12 cellular contexts compared by ENCODE assay signal in the genomic region with DNA sequence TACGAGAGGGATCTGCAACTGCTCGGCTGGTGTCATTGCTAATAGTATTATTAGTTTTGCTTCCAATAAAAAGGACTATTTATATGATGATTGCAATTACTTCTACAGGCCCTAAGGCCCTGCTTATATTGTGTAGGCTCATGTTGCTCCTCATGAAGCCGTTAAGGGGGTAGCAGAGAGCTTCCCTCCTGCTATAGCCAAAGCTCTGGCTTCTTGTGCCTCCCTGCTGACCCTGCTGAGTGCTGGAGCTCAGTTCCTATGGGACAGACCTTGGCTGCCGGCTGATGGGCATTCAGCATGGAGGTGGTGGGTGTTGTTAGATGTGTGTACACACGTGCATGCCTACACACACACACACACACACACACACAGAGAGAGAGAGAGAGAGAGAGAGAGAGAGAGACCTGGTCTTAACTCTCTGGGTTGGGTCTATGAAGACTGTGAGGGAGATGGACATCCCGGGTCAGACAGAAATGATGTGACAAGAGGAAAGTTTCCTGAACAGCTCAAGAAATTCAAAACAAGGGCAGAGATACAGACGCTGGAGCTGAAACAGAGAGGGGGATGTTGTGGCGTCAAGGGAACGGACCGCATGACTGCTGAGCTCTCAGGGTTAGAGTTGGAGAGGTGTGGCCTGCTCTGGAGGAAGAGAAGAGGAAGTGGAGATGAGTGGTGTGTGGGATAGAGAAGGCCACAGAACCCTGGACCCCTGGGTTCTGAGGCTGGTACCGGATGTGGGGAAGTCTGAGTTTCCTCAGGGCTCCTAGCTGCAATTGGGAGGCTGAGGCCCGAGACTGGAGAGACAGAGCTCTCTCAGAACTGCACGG. TPM values are rescaled to one million over a fixed set of nuclear protein-coding genes. Genes with fewer than 3 reads are reported as not detected.
DNase-seq lines count a peak whose midpoint lies in the region; ATAC-seq and TF ChIP-seq lines count a peak whose summit lies in the region.
"Had no signal": no experiment of that assay in that cellular context is flagged by ENCODE, and none has a peak within 500 bp of the region (broad histone marks: within the 10 kb centered on the region; RNA-seq: fewer than 3 reads in every experiment).

No MANE protein-coding gene starts in this region.

- peaks cover 12% of the 10 kb centered on the region for H3K4me1 ChIP-seq in DND-41 (ENCODE audit: insufficient read depth, low read length)
- H3K4me1 ChIP-seq in GM23338 (ENCODE audit: insufficient read depth): peaks cover 13% of the 10 kb centered on the region

- peaks cover 67% of the 10 kb centered on the region for H3K27me3 Mint-ChIP-seq in GM23338 (ENCODE audit: insufficient read depth, low read depth, poor library complexity)
- H3K27me3 Mint-ChIP-seq in T-helper 17 cell: peaks cover 93% of the 10 kb centered on the region

- no peak for TF ChIP-seq CTCF in DND-41 (IDR thresholded peaks at IDR 0.05; ENCODE audit: borderline replicate concordance, extremely low read depth, low read length, poor library complexity, severe bottlenecking)
- no peak for TF ChIP-seq CTCF in GM23338 (conservative IDR thresholded peaks at IDR 0.05; ENCODE audit: low read depth in 2 of 2)

- no peak overlapping the region for H3K9ac ChIP-seq in DND-41 (ENCODE audit: low read depth, low read length)

- H3K36me3 Mint-ChIP-seq in GM23338 (ENCODE audit: low read depth): no peaks in the 10 kb centered on the region; the same call in 2 of the 3 replicates
- H3K36me3 Mint-ChIP-seq in T-helper 17 cell (ENCODE audit: low read depth): peaks cover 12% of the 10 kb centered on the region

- H3K9me3 ChIP-seq in DND-41 (ENCODE audit: insufficient read depth, low read length, severe bottlenecking) (no peaks in the 10 kb centered on the region), T-helper 17 cell (ENCODE audit: control insufficient read depth, low read length, poor library complexity, severe bottlenecking) (no peaks in the 10 kb centered on the region)

- DNase-seq in DND-41 (peak; percentile 69), GM23338 (ENCODE audit: low spot score) (no peak), T-helper 17 cell (no peak), epidermal melanocyte (ENCODE audit: insufficient read length, low spot score) (peak; percentile 71), T-helper 9 cell (no peak), iPS-NIHi11 (ENCODE audit: low spot score) (no peak)
- DNase-seq: cortex of kidney, PC-9 had no signal

- no peaks in the 10 kb centered on the region for H3K9me3 Mint-ChIP-seq in GM23338
- H3K9me3 Mint-ChIP-seq: stimulated activated naive CD8-positive, alpha-beta T cell treated with anti-CD3 and anti-CD28 coated beads, Interleukin-15, Interleukin-2, amounts not matched to agents 100 ng/mL and 50 ng/mL, for 24 hours had no signal

- H3K79me2 ChIP-seq in DND-41 (ENCODE audit: insufficient read depth, low read length) (no peaks in the 10 kb centered on the region), GM23338 (replicated peaks; ENCODE audit: insufficient read depth) (no peaks in the 10 kb centered on the region)

- H3K4me2 ChIP-seq in DND-41 (ENCODE audit: insufficient read depth, low read length) (no peak overlapping the region), GM23338 (peak overlapping the region; percentile 95)
- H3K4me2 ChIP-seq: PC-9 had no signal

- no peak overlapping the region for H3K4me3 Mint-ChIP-seq in GM23338
- peak overlapping the region; percentile 43 for H3K4me3 Mint-ChIP-seq in T-helper 17 cell

- H2AFZ ChIP-seq in DND-41 (ENCODE audit: low read depth, low read length): peak overlapping the region; percentile 18; the same call in 1 of the 2 replicates
- no peak overlapping the region for H2AFZ ChIP-seq in GM23338
- H2AFZ ChIP-seq: PC-9 had no signal

- H3K27me3 ChIP-seq in DND-41 (ENCODE audit: insufficient read depth, low read length, poor library complexity) (peaks cover 8% of the 10 kb centered on the region), GM23338 (ENCODE audit: insufficient read depth) (peaks cover 100% of the 10 kb centered on the region)

- H3F3A ChIP-seq in GM23338 (replicated peaks; ENCODE audit: low read depth): peaks cover 12% of the 10 kb centered on the region; the same call in 1 of the 2 replicates

- no peaks in the 10 kb centered on the region for H3K9me2 ChIP-seq in GM23338 (ENCODE audit: insufficient read depth)

- H3K27ac Mint-ChIP-seq in GM23338 (no peak overlapping the region), T-helper 17 cell (no peak overlapping the region)
- H3K27ac Mint-ChIP-seq: stimulated activated naive CD8-positive, alpha-beta T cell treated with anti-CD3 and anti-CD28 coated beads, Interleukin-15, Interleukin-2, amounts not matched to agents 100 ng/mL and 50 ng/mL, for 24 hours had no signal

- peaks cover 34% of the 10 kb centered on the region for H3K4me1 Mint-ChIP-seq in GM23338
- H3K4me1 Mint-ChIP-seq in T-helper 17 cell: peaks cover 28% of the 10 kb centered on the region

- ATAC-seq in DND-41 (ENCODE audit: insufficient read depth, low read depth) (peak; percentile 95), GM23338 (peak; percentile 8; the same call in 2 of the 3 replicates), T-helper 17 cell (peak; percentile 79), GM19395 (IDR thresholded peaks at IDR 0.05; ENCODE audit: unreplicated experiment) (no peak), GM18519 (IDR thresholded peaks at IDR 0.05; ENCODE audit: low FRiP score, unreplicated experiment) (no peak)

- H4K20me1 ChIP-seq in DND-41 (ENCODE audit: insufficient read depth, low read length): no peaks in the 10 kb centered on the region; the same call in none of the 2 replicates
- H4K20me1 ChIP-seq in GM23338 (replicated peaks; ENCODE audit: insufficient read depth): peaks cover 3% of the 10 kb centered on the region; the same call in 1 of the 2 replicates

- no peak overlapping the region for H3K27ac ChIP-seq in DND-41 (ENCODE audit: low read length)
- no peak overlapping the region for H3K27ac ChIP-seq in GM23338 (ENCODE audit: low read depth)
- H3K27ac ChIP-seq: PC-9 had no signal

- no peaks in the 10 kb centered on the region for H3K36me3 ChIP-seq in DND-41 (ENCODE audit: insufficient read depth, low read length)
- H3K36me3 ChIP-seq in GM23338 (ENCODE audit: insufficient read depth): no peaks in the 10 kb centered on the region

- H3K4me3 ChIP-seq in DND-41 (ENCODE audit: low read depth in 1 of 2, low read length in 2 of 2): no peak overlapping the region
- H3K4me3 ChIP-seq in GM23338: no peak overlapping the region
- H3K4me3 ChIP-seq: PC-9 had no signal

TF ChIP-seq in GM23338, 12 proteins besides CTCF, POLR2A, EP300 and RAD21 (continues in another document):
- TF ChIP-seq ETS1 (IDR thresholded peaks at IDR 0.05): no peak
- no peak for TF ChIP-seq EZH2phosphoT487 (IDR thresholded peaks at IDR 0.05; ENCODE audit: unreplicated experiment)
- TF ChIP-seq CREB1 (CRISPR knock-in tag; IDR thresholded peaks at IDR 0.05; ENCODE audit: low read depth): no peak
- TF ChIP-seq ZNF114 (CRISPR knock-in tag; IDR thresholded peaks at IDR 0.05): no peak
- TF ChIP-seq NANOG (IDR thresholded peaks at IDR 0.05; ENCODE audit: borderline replicate concordance): no peak
- TF ChIP-seq EZH2 (IDR thresholded peaks at IDR 0.05; ENCODE audit: low read depth, unreplicated experiment): no peak

RNA-seq across cellular contexts. Expression of gene BCAN, which starts 1.6 kb away (rescaled TPM):
- total RNA-seq in GM23338 (2014; rRNA removed; shearing (Covaris generic)): 5.5 and 8.0 TPM in 2 replicates
- 2.3 and 3.6 TPM in 2 replicates for polyA plus RNA-seq in GM23338 (2016; fragmentation: Nextera tagmentation; extraction: Ambion mirVana)
- total RNA-seq in T-helper 17 cell: not detected
- total RNA-seq: mononuclear cell, PC-9 had no signal

RNA-seq across cellular contexts. Expression of gene HAPLN2, which starts 24.3 kb away (rescaled TPM):
- not detected in 2 replicates for total RNA-seq in GM23338 (2014; rRNA removed; shearing (Covaris generic))
- polyA plus RNA-seq in GM23338 (2016; fragmentation: Nextera tagmentation; extraction: Ambion mirVana): 0.53 TPM in 1 of 2 replicates, not detected in the other
- total RNA-seq in T-helper 17 cell: under 1 TPM in 1 of 2 donors, not detected in 1; 0.35 TPM
- total RNA-seq: PC-9 had no signal

RNA-seq across cellular contexts. Expression of gene NES, which starts 33.7 kb away (rescaled TPM):
- total RNA-seq in GM23338 (2014; rRNA removed; shearing (Covaris generic)): 85.3 and 95.9 TPM in 2 replicates
- polyA plus RNA-seq in GM23338 (2016; fragmentation: Nextera tagmentation; extraction: Ambion mirVana): 25.0 and 27.5 TPM in 2 replicates
- not detected for total RNA-seq in T-helper 17 cell
- total RNA-seq: mononuclear cell had no signal

RNA-seq across cellular contexts. Expression of gene GPATCH4, which starts 42.2 kb away (rescaled TPM):
- total RNA-seq in GM23338 (2014; rRNA removed; shearing (Covaris generic)): 58.9 and 95.7 TPM in 2 replicates
- 174 and 187 TPM in 2 replicates for polyA plus RNA-seq in GM23338 (2016; fragmentation: Nextera tagmentation; extraction: Ambion mirVana)
- 10 to 100 TPM; 39.2 to 39.6 TPM for total RNA-seq in T-helper 17 cell

RNA-seq across cellular contexts. Expression of gene NAXE, which starts 51.9 kb away (rescaled TPM):
- 62.6 and 87.5 TPM in 2 replicates for total RNA-seq in GM23338 (2014; rRNA removed; shearing (Covaris generic))
- polyA plus RNA-seq in GM23338 (2016; fragmentation: Nextera tagmentation; extraction: Ambion mirVana): 82.1 and 83.1 TPM in 2 replicates
- 10 to 100 TPM; 27.5 to 32.0 TPM for total RNA-seq in T-helper 17 cell

Comparison
In these comparisons a context has a peak if more than half of its experiments do, and no peak if none do; other contexts are left out.
1. ATAC-seq: peak in DND-41 (single experiment), GM23338 (single experiment) and T-helper 17 cell (single experiment); none in GM19395 (single experiment) and GM18519 (single experiment).
2. DNase-seq: peak in DND-41 (single experiment) and epidermal melanocyte (single experiment); none in GM23338 (single experiment), T-helper 17 cell (0 of 3), T-helper 9 cell (single experiment) and iPS-NIHi11 (single experiment).
3. RNA of gene NES, which starts 33.7 kb away (total RNA-seq): 85.3 to 95.9 TPM in GM23338; not detected in T-helper 17 cell; every median in the first group is over 10 times any median in the second.